In genomic region chr10:34288634-34289033, GRCh38 we compare ENCODE assay signal across 1 cellular context.
A peak's percentile ranks its signal among the peaks of the same experiment; 100 is the strongest.
TF ChIP-seq lines count a peak whose summit lies in the region.

No MANE protein-coding gene starts in this region.

TF ChIP-seq in A549, 52 proteins besides CTCF, POLR2A, EP300 and RAD21 (continued from another document):
- TF ChIP-seq, protein P1, sequence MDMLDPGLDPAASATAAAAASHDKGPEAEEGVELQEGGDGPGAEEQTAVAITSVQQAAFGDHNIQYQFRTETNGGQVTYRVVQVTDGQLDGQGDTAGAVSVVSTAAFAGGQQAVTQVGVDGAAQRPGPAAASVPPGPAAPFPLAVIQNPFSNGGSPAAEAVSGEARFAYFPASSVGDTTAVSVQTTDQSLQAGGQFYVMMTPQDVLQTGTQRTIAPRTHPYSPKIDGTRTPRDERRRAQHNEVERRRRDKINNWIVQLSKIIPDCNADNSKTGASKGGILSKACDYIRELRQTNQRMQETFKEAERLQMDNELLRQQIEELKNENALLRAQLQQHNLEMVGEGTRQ (IDR thresholded peaks at IDR 0.05) = no peak
- TF ChIP-seq SMC3 (IDR thresholded peaks at IDR 0.05) (peak; percentile 30; the same call in 1 of the 3 replicates), RCOR1 (IDR thresholded peaks at IDR 0.05; ENCODE audit: low read depth, low read length) (no peak), REST (IDR thresholded peaks at IDR 0.05) (no peak), PHF8 (IDR thresholded peaks at IDR 0.05; ENCODE audit: borderline replicate concordance, low read depth) (no peak), CBX8 (IDR thresholded peaks at IDR 0.05) (no peak), FOSB (CRISPR knock-in tag; IDR thresholded peaks at IDR 0.05) (no peak), EHF (CRISPR knock-in tag; IDR thresholded peaks at IDR 0.05) (no peak)
- TF ChIP-seq, protein P2, sequence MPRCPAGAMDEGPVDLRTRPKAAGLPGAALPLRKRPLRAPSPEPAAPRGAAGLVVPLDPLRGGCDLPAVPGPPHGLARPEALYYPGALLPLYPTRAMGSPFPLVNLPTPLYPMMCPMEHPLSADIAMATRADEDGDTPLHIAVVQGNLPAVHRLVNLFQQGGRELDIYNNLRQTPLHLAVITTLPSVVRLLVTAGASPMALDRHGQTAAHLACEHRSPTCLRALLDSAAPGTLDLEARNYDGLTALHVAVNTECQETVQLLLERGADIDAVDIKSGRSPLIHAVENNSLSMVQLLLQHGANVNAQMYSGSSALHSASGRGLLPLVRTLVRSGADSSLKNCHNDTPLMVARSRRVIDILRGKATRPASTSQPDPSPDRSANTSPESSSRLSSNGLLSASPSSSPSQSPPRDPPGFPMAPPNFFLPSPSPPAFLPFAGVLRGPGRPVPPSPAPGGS (IDR thresholded peaks at IDR 0.05) = 0 out of 3 replicates have a peak, but pooled peaks have one; percentile 40
